8 cellular contexts compared by ENCODE assay signal in the genomic region with DNA sequence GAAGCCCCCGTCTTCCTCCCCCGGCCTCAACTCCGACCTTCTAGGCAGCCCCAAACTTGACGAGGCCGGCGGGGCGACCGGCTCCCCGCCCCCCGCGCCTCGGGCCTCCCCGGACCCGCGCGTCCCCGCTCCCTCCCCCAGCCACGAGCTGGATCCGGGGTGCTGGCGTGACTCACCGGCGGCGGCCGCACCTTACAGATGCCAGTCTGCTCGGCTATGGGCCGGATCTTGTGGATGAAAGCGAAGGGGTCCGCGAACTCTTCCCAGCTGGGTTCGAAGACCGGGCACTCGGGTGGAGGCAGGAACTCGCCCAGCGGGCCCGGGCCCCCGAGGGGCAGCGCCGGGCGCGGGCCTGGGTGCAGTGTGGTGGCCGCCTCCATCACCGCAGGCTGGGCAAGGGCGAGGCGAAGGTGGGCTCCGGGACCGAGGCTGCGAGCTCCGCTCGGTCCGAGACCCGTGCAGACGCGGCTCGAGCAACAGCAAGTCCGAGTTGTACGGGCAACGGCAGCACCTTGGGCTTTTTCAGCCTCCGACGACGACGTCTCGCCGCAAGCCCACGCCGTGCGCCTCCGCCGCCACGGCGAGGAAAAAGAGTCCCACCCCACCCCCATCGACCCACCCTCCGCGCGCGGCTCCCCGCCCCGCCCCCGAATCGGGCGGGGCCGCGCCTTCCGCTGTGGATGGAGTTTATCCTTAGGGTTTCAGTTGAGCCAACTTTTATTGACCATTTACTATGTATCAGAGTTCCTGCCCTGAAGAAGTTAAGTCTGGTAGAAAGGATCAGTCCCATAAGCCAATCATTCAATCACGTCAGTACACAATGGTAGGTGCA. TPM values are rescaled to one million over a fixed set of nuclear protein-coding genes. Genes with fewer than 3 reads are reported as not detected.
DNase-seq lines count a peak whose midpoint lies in the region; ATAC-seq, FAIRE-seq and TF ChIP-seq lines count a peak whose summit lies in the region.

Gene KDM5B, minus strand, starts transcription at position 496 of the 832 bp plus-strand sequence. Its CDS starts 116 bp downstream, at position 380.

- peak within 1 kb of the TSS; percentile 76; the same call in 1 of the 2 replicates for H3K27ac ChIP-seq in H1 (ENCODE audit: low read depth, low read length)

- H4K20me1 ChIP-seq in H1 (replicated peaks in 1 of 2; ENCODE audit: control insufficient read depth in 1 of 2, insufficient read depth in 2 of 2, low read length in 2 of 2), result peaks cover 0 to 6% of the 10 kb centered on the region in 2 experiments

- no peak within 1 kb of the TSS for H2AK5ac ChIP-seq in H1 (ENCODE audit: low read depth, low read length)

- peak within 1 kb of the TSS; percentile 90 for H4K8ac ChIP-seq in H1 (ENCODE audit: extremely low read depth, insufficient read depth, low read length)

- H3K4me2 ChIP-seq in H1 (ENCODE audit: insufficient read depth in 1 of 2, low read depth in 2 of 2, low read length in 2 of 2), result peak within 1 kb of the TSS; percentile 60 to 99

- peaks cover 33 to 60% of the 10 kb centered on the region in 2 experiments for H3K79me2 ChIP-seq in H1 (ENCODE audit: control insufficient read depth in 1 of 2, insufficient read depth in 2 of 2, low read length in 2 of 2)

- no peak within 1 kb of the TSS for H4K91ac ChIP-seq in H1 (replicated peaks; ENCODE audit: insufficient read length, low read length)

- WGBS in H1 (ENCODE audit: extremely low coverage in 1 of 2, insufficient coverage in 1 of 2, insufficient read length in 1 of 2, insufficient replicate concordance in 2 of 2, low coverage in 1 of 2, low lambda C conversion rate in 2 of 2, missing lambda C conversion rate in 1 of 2), 2 experiments, result 2% methylated on average over 46 of the region's 84 CpGs; no CpG with 5 or more reads in 1 of the 2 experiments

- peak within 1 kb of the TSS; percentile 70 for H4K5ac ChIP-seq in H1 (ENCODE audit: insufficient read length, low read depth, low read length)

- peaks cover 15 to 22% (median 18%) of the 10 kb centered on the region in 4 experiments for H3K4me1 ChIP-seq in H1 (replicated peaks in 1 of 4; ENCODE audit: control insufficient read depth in 3 of 4, insufficient read depth in 4 of 4, low read length in 3 of 4)

- POLR2A ChIA-PET in H1 (lab: Charles Lee; ENCODE audit: partially characterized antibody), result interaction anchor here (0.5 to 8.4 kb wide), 22 partner anchors 9 to 1743 kb away, joined by 3 to 81 read pairs (median 4); partner anchors contain the start of genes RABIF and TMEM183A

- no peak for FAIRE-seq in H1 (lab: Jason Lieb, UNC)

- peak; percentile 72 for DNase-seq in SIG-M5 treated with dmso at 0.1 percent for 504 hours (lab: John Stamatoyannopoulos, UW; ENCODE audit: unreplicated experiment)
- DNase-seq in SIG-M5 (lab: John Stamatoyannopoulos, UW), result no peak
- DNase-seq in NCI-H748 treated with DMSO at 0.1 percent for 48 hours (lab: John Stamatoyannopoulos, UW), result peak; percentile 11
- peak; percentile 39 to 58 for DNase-seq in activated CD8-positive, alpha-beta memory T cell treated with anti-CD3 and anti-CD28 coated beads for 4 hours (ENCODE audit: low read depth in 2 of 2)
- peak in 1 of 2 experiments; percentile 88 for DNase-seq in H1 (ENCODE audit: low read depth in 1 of 2, low spot score in 2 of 2)
- peak; percentile 66 to 71 for DNase-seq in lung microvascular endothelial cell (ENCODE audit: low read depth in 2 of 2)
- DNase-seq in stimulated activated CD4-positive, alpha-beta T cell treated with anti-CD3 and anti-CD28 coated beads, TNF-alpha, amount 100 ng/mL, for 24 hours (ENCODE audit: low read depth in 3 of 3), result peak; percentile 40 to 67 (median 46)

- H2BK20ac ChIP-seq in H1 (ENCODE audit: low read length), result 0 out of 2 replicates have a peak within 1 kb of the TSS, but pooled peaks have one; percentile 13

- CTCF ChIA-PET in H1 (lab: Charles Lee; ENCODE audit: partially characterized antibody), result interaction anchor here (1.0 to 1.1 kb wide), 2 partner anchors 44 to 46 kb away, joined by 3 to 4 read pairs; no protein-coding TSS in a partner anchor

- peak; percentile 38 to 46; a peak in 1 of 3 replicates for TF ChIP-seq EP300 in H1 (IDR thresholded peaks at IDR 0.05; ENCODE audit: borderline replicate concordance in 1 of 2, low read depth in 2 of 2, low read length in 2 of 2)

- no peak within 1 kb of the TSS for H2BK12ac ChIP-seq in H1 (ENCODE audit: low read depth, low read length)

- peaks cover 14% of the 10 kb centered on the region for H3K23me2 ChIP-seq in H1 (ENCODE audit: low read depth, low read length)

- peak within 1 kb of the TSS; percentile 76; the same call in 1 of the 2 replicates for H2BK5ac ChIP-seq in H1 (ENCODE audit: low read depth, low read length)

- no peak within 1 kb of the TSS for H3K4ac ChIP-seq in H1 (replicated peaks; ENCODE audit: insufficient read length, low read depth, low read length)

- H3K9me3 ChIP-seq in H1 (ENCODE audit: insufficient read depth in 2 of 2, low read depth in 1 of 2, low read length in 1 of 2), result no peaks in the 10 kb centered on the region

- peak; percentile 98 to 99 for TF ChIP-seq POLR2A in H1 (IDR thresholded peaks at IDR 0.05; ENCODE audit: control extremely low read depth in 1 of 2, low read depth in 2 of 2, low read length in 2 of 2)

- ATAC-seq in GM21423 (IDR thresholded peaks at IDR 0.05; ENCODE audit: unreplicated experiment), result no peak

- no peak within 1 kb of the TSS for H2BK120ac ChIP-seq in H1 (replicated peaks; ENCODE audit: low read depth, low read length)

- H3K4me3 ChIP-seq in H1 (ENCODE audit: extremely low read depth in 1 of 4, insufficient read depth in 2 of 4, low read depth in 3 of 4, low read length in 4 of 4), result peak within 1 kb of the TSS; percentile 86 to 96 (median 89)

- H3K9ac ChIP-seq in H1 (replicated peaks in 1 of 4; ENCODE audit: extremely low read depth in 1 of 4, low read depth in 3 of 4, low read length in 3 of 4), result peak within 1 kb of the TSS; percentile 59 to 94 (median 83)

- peak within 1 kb of the TSS; percentile 84; the same call in 1 of the 2 replicates for H2BK15ac ChIP-seq in H1 (ENCODE audit: low read length)

- TF ChIP-seq RAD21 in H1 (IDR thresholded peaks at IDR 0.05 in 1 of 2, conservative IDR thresholded peaks at IDR 0.05 in 1 of 2; ENCODE audit: low read depth in 2 of 2, low read length in 2 of 2), result peak in 1 of 2 experiments; percentile 17; a peak in 1 of 4 replicates

- peaks cover 0 to 5% (median 2%) of the 10 kb centered on the region in 4 experiments; a peak in 2 of 7 replicates for H3K27me3 ChIP-seq in H1 (replicated peaks in 1 of 4; ENCODE audit: control insufficient read depth in 3 of 4, extremely low read depth in 1 of 4, insufficient read depth in 3 of 4, low read length in 3 of 4)

- no peak for TF ChIP-seq CTCF in H1 (IDR thresholded peaks at IDR 0.05; ENCODE audit: control extremely low read depth in 1 of 3, insufficient read depth in 1 of 3, low read depth in 1 of 3, low read length in 3 of 3)

- H3K79me1 ChIP-seq in H1 (ENCODE audit: low read depth, low read length), result no peaks in the 10 kb centered on the region

- H3K56ac ChIP-seq in H1 (replicated peaks; ENCODE audit: insufficient read length, low read depth, low read length), result no peak within 1 kb of the TSS

- no peak within 1 kb of the TSS; the same call in 1 of the 2 replicates for H3K18ac ChIP-seq in H1 (ENCODE audit: extremely low read depth, low read length)

- H3K23ac ChIP-seq in H1 (ENCODE audit: insufficient read length), result no peak within 1 kb of the TSS

- no peak within 1 kb of the TSS for H2AFZ ChIP-seq in H1 (ENCODE audit: low read length)

- H3K36me3 ChIP-seq in H1 (ENCODE audit: control insufficient read depth in 2 of 4, insufficient read depth in 4 of 4, low read length in 3 of 4), result no peaks in the 10 kb centered on the region

- H3K14ac ChIP-seq in H1 (ENCODE audit: insufficient read length), result no peak within 1 kb of the TSS

TF ChIP-seq in H1, 55 proteins besides CTCF, POLR2A, EP300 and RAD21 (continues in another document):
- TF ChIP-seq FOSL1 (IDR thresholded peaks at IDR 0.05; ENCODE audit: insufficient read depth, low read depth, low read length) (0 out of 2 replicates have a peak, but pooled peaks have one; percentile 23), SAP30 (IDR thresholded peaks at IDR 0.05; ENCODE audit: insufficient read depth, insufficient replicate concordance, low read length) (no peak), CHD1 (IDR thresholded peaks at IDR 0.05; ENCODE audit: low read depth, low read length) (peak; percentile 27; the same call in 1 of the 2 replicates), GABPA (IDR thresholded peaks at IDR 0.05; ENCODE audit: borderline replicate concordance, insufficient read depth, low read length) (no peak; the same call in 1 of the 2 replicates), SP4 (IDR thresholded peaks at IDR 0.05; ENCODE audit: low read length) (peak; percentile 70; the same call in 1 of the 2 replicates), CHD2 (IDR thresholded peaks at IDR 0.05; ENCODE audit: low read length) (peak; percentile 91), CREB1 (IDR thresholded peaks at IDR 0.05) (peak; percentile 91), PHF8 (conservative IDR thresholded peaks at IDR 0.05; ENCODE audit: low read depth, low read length) (peak; percentile 81), ASH2L (IDR thresholded peaks at IDR 0.05; ENCODE audit: low read length) (peak; percentile 87), TAF7 (optimal IDR thresholded peaks at IDR 0.05; ENCODE audit: borderline replicate concordance, low read depth, low read length) (peak; percentile 95), POU5F1 (IDR thresholded peaks at IDR 0.05; ENCODE audit: low read depth, low read length) (no peak), RXRA (IDR thresholded peaks at IDR 0.05; ENCODE audit: insufficient read depth, low read depth, low read length) (no peak), SIN3A (conservative IDR thresholded peaks at IDR 0.05 in 1 of 2, IDR thresholded peaks at IDR 0.05 in 1 of 2; ENCODE audit: low read depth in 1 of 2, low read length in 2 of 2) (peak; percentile 94 to 96; a peak in 3 of 4 replicates), BACH1 (IDR thresholded peaks at IDR 0.05; ENCODE audit: low read length) (peak; percentile 94), MAX (IDR thresholded peaks at IDR 0.05) (peak; percentile 88)

RNA-seq across cellular contexts. Expression of gene KDM5B, which starts in this region (rescaled TPM):
- 210 and 221 TPM in 2 replicates for total RNA-seq in H1 (2021; fragmentation: NEBNext Ultra II Directional; extraction: Animal tissue kit (Norgen Biotek cat#: 25700))
- polyA plus RNA-seq in H1 (2011; rRNA removed), result 55.1 and 73.3 TPM in 2 replicates
- 83.3 TPM for polyA plus RNA-seq in H1 (2011; cell fraction: cytosol; rRNA removed)
- polyA plus RNA-seq in H1 (2011; cell fraction: nucleus; rRNA removed), result 112 TPM
- 82.0 to 114 TPM (median 94.0 TPM) in 4 replicates for polyA plus RNA-seq in H1 (2012, experiment 1 of 2)
- polyA plus RNA-seq in H1 (2012, experiment 2 of 2), result 8.3 TPM
- 78.6 TPM for polyA plus RNA-seq in H1 (2013, experiment 1 of 2)
- 70.4 TPM for polyA plus RNA-seq in H1 (2013, experiment 2 of 2)
- polyA minus RNA-seq in H1 (2011; rRNA and poly(A)+ RNA removed), result 315 and 337 TPM in 2 replicates
- 161 TPM for polyA minus RNA-seq in H1 (2011; cell fraction: cytosol; rRNA and poly(A)+ RNA removed)
- 405 TPM for polyA minus RNA-seq in H1 (2011; cell fraction: nucleus; rRNA and poly(A)+ RNA removed)
- total RNA-seq in lung microvascular endothelial cell, result 46.2 and 54.0 TPM in 2 replicates
